ENCODE assay signal across 1 cellular context in genomic region chr5:6728011-6728794, GRCh38.
A peak's percentile ranks its signal among the peaks of the same experiment; 100 is the strongest.
TF ChIP-seq lines count a peak whose summit lies in the region.

No MANE protein-coding gene starts in this region.

TF ChIP-seq in GM12878, 131 proteins besides CTCF, POLR2A, EP300 and RAD21 (continued from another document):
- TF ChIP-seq SKIL (IDR thresholded peaks at IDR 0.05; ENCODE audit: low read depth, poor library complexity, severe bottlenecking) (peak; percentile 86), CREM (IDR thresholded peaks at IDR 0.05; ENCODE audit: low read depth) (peak; percentile 57; the same call in 1 of the 2 replicates), WRNIP1 (IDR thresholded peaks at IDR 0.05; ENCODE audit: borderline replicate concordance, low read depth, low read length) (no peak)
